In the genomic region with DNA sequence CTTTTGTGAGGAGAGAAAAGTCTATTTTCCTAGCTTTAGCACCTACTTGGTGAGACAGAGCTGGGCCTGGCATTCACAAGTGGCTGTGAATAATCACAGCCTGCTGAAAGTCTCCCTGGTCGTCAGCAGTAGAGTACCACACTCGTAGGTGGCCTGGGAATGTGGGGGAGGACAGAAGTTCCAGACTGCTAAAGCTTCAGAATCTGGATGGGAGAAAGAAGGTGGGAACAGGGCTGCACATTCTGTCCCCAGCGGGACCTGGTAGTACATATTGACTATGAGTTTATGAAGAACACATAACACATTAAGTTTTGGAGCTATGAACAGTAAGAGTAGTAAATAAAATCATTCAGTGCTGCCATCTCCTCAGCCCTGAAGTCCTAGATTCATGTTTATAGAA, we compare ENCODE assay signal across 25 cellular contexts. TPM values are rescaled to one million over a fixed set of nuclear protein-coding genes. Genes with fewer than 3 reads are reported as not detected.
A peak's percentile ranks its signal among the peaks of the same experiment; 100 is the strongest.
DNase-seq lines count a peak whose midpoint lies in the region; TF ChIP-seq lines count a peak whose summit lies in the region.
"Had no signal": no experiment of that assay in that cellular context is flagged by ENCODE, and none has a peak within 500 bp of the region (broad histone marks: within the 10 kb centered on the region; RNA-seq: fewer than 3 reads in every experiment).

No MANE protein-coding gene starts in this region.

- peak overlapping the region; percentile 43 for H3K27ac ChIP-seq in AG04450 (ENCODE audit: low read depth, low read length)
- H3K27ac ChIP-seq in PC-9: peak overlapping the region; percentile 75
- H3K27ac ChIP-seq in parathyroid adenoma: no peak overlapping the region
- H3K27ac ChIP-seq: adrenal gland, hepatocyte, stomach, upper lobe of left lung had no signal

- H3K36me3 ChIP-seq in PC-9 (ENCODE audit: low read depth): 0 out of 2 replicates have a peak, but pooled peaks cover 12% of the 10 kb centered on the region
- H3K36me3 ChIP-seq in parathyroid adenoma (ENCODE audit: control insufficient read depth, insufficient read depth, low read length): no peaks in the 10 kb centered on the region

- H3K79me2 ChIP-seq in PC-9 (ENCODE audit: low read depth): no peaks in the 10 kb centered on the region
- peaks cover 6% of the 10 kb centered on the region for H3K79me2 ChIP-seq in parathyroid adenoma

- H3K9ac ChIP-seq in parathyroid adenoma: no peak overlapping the region

- H3K4me3 ChIP-seq in AG04450 (ENCODE audit: low read depth, low read length): no peak overlapping the region
- no peak overlapping the region for H3K4me3 ChIP-seq in PC-9
- H3K4me3 ChIP-seq in parathyroid adenoma (ENCODE audit: low read depth, low read length): no peak overlapping the region
- H3K4me3 ChIP-seq: adrenal gland, hepatocyte, stomach, upper lobe of left lung had no signal

- no peaks in the 10 kb centered on the region for H3K9me2 ChIP-seq in PC-9 (ENCODE audit: insufficient read depth)

- H2AFZ ChIP-seq in PC-9 (no peak overlapping the region), parathyroid adenoma (no peak overlapping the region)
- H2AFZ ChIP-seq: hepatocyte had no signal

- no TSS peak for BruUV-seq in PC-9 (replicated peaks; lab: Mats Ljungman, UMichigan)

- H3K4me1 ChIP-seq in PC-9 (replicated peaks; ENCODE audit: insufficient read depth) (peaks cover 13% of the 10 kb centered on the region), parathyroid adenoma (no peaks in the 10 kb centered on the region)
- H3K4me1 ChIP-seq: stomach, upper lobe of left lung had no signal

- TF ChIP-seq CTCF in AG04450 (IDR thresholded peaks at IDR 0.05; ENCODE audit: low read depth, low read length): no peak
- no peak for TF ChIP-seq CTCF in PC-9 (conservative IDR thresholded peaks at IDR 0.05)
- no peak for TF ChIP-seq CTCF in parathyroid adenoma (IDR thresholded peaks at IDR 0.05)

- H3K4me2 ChIP-seq in PC-9 (peak overlapping the region; percentile 7; the same call in 1 of the 2 replicates), parathyroid adenoma (ENCODE audit: low read length) (peak overlapping the region; percentile 19)
- H3K4me2 ChIP-seq: hepatocyte had no signal

- H3K9me3 ChIP-seq in AG04450 (ENCODE audit: control insufficient read depth, insufficient read depth, low read length) (no peaks in the 10 kb centered on the region), PC-9 (ENCODE audit: insufficient read depth, low read depth) (no peaks in the 10 kb centered on the region), parathyroid adenoma (ENCODE audit: control insufficient read depth, low read length) (no peaks in the 10 kb centered on the region)
- H3K9me3 ChIP-seq: adrenal gland, stomach, upper lobe of left lung had no signal

- H3K27me3 ChIP-seq in AG04450 (ENCODE audit: control insufficient read depth, insufficient read depth, low read length) (no peaks in the 10 kb centered on the region), PC-9 (ENCODE audit: insufficient read depth, low read depth) (no peaks in the 10 kb centered on the region), parathyroid adenoma (ENCODE audit: control insufficient read depth, insufficient read depth, low read length) (no peaks in the 10 kb centered on the region)
- H3K27me3 ChIP-seq: adrenal gland, hepatocyte, stomach, upper lobe of left lung had no signal

- intact Hi-C loops in PC-9 (cut with micrococcal nuclease; ENCODE audit: unreplicated experiment): no loop called here
- intact Hi-C loops in head of caudate nucleus (cut with DNase I): no loop called here

- H3F3A ChIP-seq in PC-9 (ENCODE audit: insufficient read depth, low read depth): peaks cover 14% of the 10 kb centered on the region; the same call in 1 of the 2 replicates

- no peaks in the 10 kb centered on the region for H4K20me1 ChIP-seq in PC-9 (ENCODE audit: insufficient read depth)

- POLR2A ChIA-PET in AG04450 (lab: Yijun Ruan, JAX): interaction anchor here (0.6 kb wide), 2 partner anchors 78 to 181 kb away, joined by 5 to 10 read pairs; no protein-coding TSS in a partner anchor
- POLR2A ChIA-PET in PC-9 (lab: Charles Lee; ENCODE audit: unreplicated experiment): no interaction called here

- CTCF ChIA-PET in AG04450 (lab: Charles Lee) (interaction anchor here (1.4 to 3.0 kb wide), 3 partner anchors 19 to 99 kb away, joined by 4 to 12 read pairs (median 5); partner anchors contain the start of genes LIMK2 and PIK3IP1), PC-9 (lab: Charles Lee) (no interaction called here)

- DNase-seq in AG04450 (ENCODE audit: low read depth, low spot score): no peak
- no peak for DNase-seq in PC-9
- DNase-seq in head of caudate nucleus: peak in 29 of 42 donors; percentile 16 to 81 (median 38)
- no peak for DNase-seq in NCI-H510A treated with DMSO at 0.1 percent for 48 hours (lab: John Stamatoyannopoulos, UW)
- DNase-seq in cerebellar nuclear complex (lab: John Stamatoyannopoulos, UW): no peak
- no peak for DNase-seq in activated CD4-positive, alpha-beta T cell treated with anti-CD3 and anti-CD28 coated beads for 4 hours
- no peak for DNase-seq in COLO829 (ENCODE audit: low spot score)
- DNase-seq: activated CD4-positive, CD25-positive, alpha-beta regulatory T cell treated with anti-CD3 and anti-CD28 coated beads, Interleukin-2, amount 50 U/mL, for 72 hours; activated CD8-positive, alpha-beta T cell treated with anti-CD3 and anti-CD28 coated beads, Interleukin-2, amount 10 ng/mL, durations not matched to agents 7 days and 5 days; adrenal gland; dermis blood vessel endothelial cell; H9; KBM-7; NCI-H1694; NCI-H748 treated with DMSO at 0.1 percent for 48 hours; right cardiac atrium; SHP77; stomach; SW 1271; upper lobe of left lung had no signal

RNA-seq across cellular contexts. Expression of gene LIMK2, which starts 19.0 kb away (rescaled TPM):
- 5.0 and 9.0 TPM in 2 replicates for polyA plus RNA-seq in AG04450 (2011; rRNA removed)
- polyA minus RNA-seq in AG04450 (2011; rRNA and poly(A)+ RNA removed): 7.5 and 7.6 TPM in 2 replicates
- total RNA-seq in PC-9 (2021): 32.8 and 42.5 TPM in 2 replicates

RNA-seq across cellular contexts. Expression of gene RNF185, which starts 33.1 kb away (rescaled TPM):
- polyA plus RNA-seq in AG04450 (2011; rRNA removed): 57.3 and 59.4 TPM in 2 replicates
- polyA minus RNA-seq in AG04450 (2011; rRNA and poly(A)+ RNA removed): 37.1 and 46.8 TPM in 2 replicates
- total RNA-seq in PC-9 (2021): 13.5 and 19.1 TPM in 2 replicates

RNA-seq across cellular contexts. Expression of gene PLA2G3, which starts 52.8 kb away (rescaled TPM):
- polyA plus RNA-seq in AG04450 (2011; rRNA removed): 0.10 and 0.11 TPM in 2 replicates
- 0.09 TPM in 1 of 2 replicates, not detected in the other for polyA minus RNA-seq in AG04450 (2011; rRNA and poly(A)+ RNA removed)
- total RNA-seq in PC-9 (2021): not detected in 2 replicates
- total RNA-seq: activated CD8-positive, alpha-beta T cell treated with anti-CD3 and anti-CD28 coated beads, Interleukin-2, amount 10 ng/mL, durations not matched to agents 7 days and 5 days; adrenal gland; dermis blood vessel endothelial cell; HT-29; liver; right cardiac atrium; stomach had no signal
- polyA plus RNA-seq: CD14-positive monocyte, liver, right cardiac atrium had no signal

Comparison
In these comparisons a context has a peak if more than half of its experiments do, and no peak if none do; other contexts are left out.
1. DNase-seq: peak in head of caudate nucleus (29 of 42); none in AG04450 (single experiment), PC-9 (0 of 2), NCI-H510A treated with DMSO at 0.1 percent for 48 hours (single experiment), cerebellar nuclear complex (0 of 2), activated CD4-positive, alpha-beta T cell treated with anti-CD3 and anti-CD28 coated beads for 4 hours (0 of 2) and COLO829 (single experiment).